ENCODE assay signal across 22 cellular contexts in the genomic region with DNA sequence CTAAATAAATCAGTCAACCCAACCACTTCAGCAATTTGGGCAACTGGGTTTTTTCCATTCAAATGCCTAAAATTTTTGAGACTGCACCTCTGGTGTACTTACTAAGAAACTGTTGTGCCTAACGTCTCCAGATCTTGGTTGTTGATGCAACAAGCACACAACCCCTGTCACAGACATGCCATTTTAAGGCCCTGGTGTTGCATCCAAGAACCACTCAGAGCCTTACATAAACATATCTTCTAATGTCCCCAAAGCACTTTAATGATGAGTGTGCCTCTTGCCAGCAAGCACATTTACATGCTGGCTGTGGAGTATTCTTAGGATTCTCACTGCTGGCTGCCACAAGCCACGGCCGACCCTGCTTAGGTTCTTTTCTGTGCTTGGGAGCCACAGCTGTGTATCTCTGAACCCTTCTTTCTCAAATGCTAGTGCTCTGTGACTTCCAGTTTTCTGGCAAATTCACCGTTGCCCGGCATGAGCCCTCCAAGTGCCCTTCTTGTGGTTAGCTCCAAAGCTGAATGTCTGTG.
DNase-seq lines count a peak whose midpoint lies in the region; ATAC-seq and TF ChIP-seq lines count a peak whose summit lies in the region.
"Had no signal": no experiment of that assay in that cellular context is flagged by ENCODE, and none has a peak within 500 bp of the region (broad histone marks: within the 10 kb centered on the region; RNA-seq: fewer than 3 reads in every experiment).

No MANE protein-coding gene starts in this region.

- intact Hi-C loops in Right ventricle myocardium inferior (cut with DNase I) = loop anchor here (2.0 to 5.0 kb wide), 5 partner anchors 38 to 177 kb away; no protein-coding TSS in a partner anchor
- intact Hi-C loops in cardiac septum (cut with DNase I) = loop anchor here (2.0 to 5.0 kb wide), 3 partner anchors 48 to 199 kb away; no protein-coding TSS in a partner anchor
- intact Hi-C loops in sigmoid colon (cut with DNase I) = no loop called here
- intact Hi-C loops in vagina (cut with DNase I) = no loop called here

- H3K9me3 ChIP-seq in right atrium auricular region (no peaks in the 10 kb centered on the region), sigmoid colon (no peaks in the 10 kb centered on the region), vagina (no peaks in the 10 kb centered on the region)
- H3K9me3 ChIP-seq: HAP-1 had no signal

- TF ChIP-seq CTCF in right atrium auricular region (IDR thresholded peaks at IDR 0.05) = no peak
- TF ChIP-seq CTCF in sigmoid colon (IDR thresholded peaks at IDR 0.05) = no peak
- no peak for TF ChIP-seq CTCF in vagina (IDR thresholded peaks at IDR 0.05)

- DNase-seq in Right ventricle myocardium inferior (ENCODE audit: missing footprints) (no peak), cardiac septum (ENCODE audit: low spot score) (no peak), right atrium auricular region (ENCODE audit: low spot score) (no peak), sigmoid colon (no peak), vagina (ENCODE audit: extremely low spot score in 2 of 2) (peak in 1 of 2 donors; percentile 55), NOMO-1 (lab: John Stamatoyannopoulos, UW; ENCODE audit: unreplicated experiment in 2 of 2) (no peak), HCEC 1CT (no peak)
- DNase-seq in stimulated activated CD4-positive, alpha-beta T cell treated with anti-CD3 and anti-CD28 coated beads, Interleukin-4, amount 100 ng/mL, for 24 hours = no peak
- DNase-seq: 8988T; activated CD4-positive, alpha-beta T cell treated with anti-CD3 and anti-CD28 coated beads, Interleukin-2, amount 50 U/mL, for 48 hours; activated CD4-positive, CD25-positive, alpha-beta regulatory T cell; activated CD8-positive, alpha-beta memory T cell treated with anti-CD3 and anti-CD28 coated beads, Interleukin-2, amount 50 U/mL, for 4 hours; activated naive CD4-positive, alpha-beta T cell treated with anti-CD3 and anti-CD28 coated beads, Interleukin-2, amount 50 U/mL, for 16 hours; amniotic stem cell; cortex of kidney; NCI-H1092 treated with DMSO at 0.1 percent for 48 hours; NCI-H1930; NCI-H526; posterior cingulate gyrus; stimulated activated naive CD8-positive, alpha-beta T cell treated with anti-CD3 and anti-CD28 coated beads, Interleukin-15, Interleukin-2, amounts not matched to agents 100 U/mL and 50 U/mL, for 24 hours; T-cell had no signal

- H3K27ac ChIP-seq in right atrium auricular region (peak overlapping the region; percentile 64 to 80), sigmoid colon (peak overlapping the region; percentile 51 to 78 (median 65)), vagina (peak overlapping the region; percentile 68)

- no peak overlapping the region for H3K4me3 ChIP-seq in right atrium auricular region
- no peak overlapping the region for H3K4me3 ChIP-seq in sigmoid colon
- H3K4me3 ChIP-seq in vagina = no peak overlapping the region
- H3K4me3 ChIP-seq: HAP-1 had no signal

- TF ChIP-seq POLR2A in sigmoid colon (IDR thresholded peaks at IDR 0.05) (no peak), vagina (IDR thresholded peaks at IDR 0.05) (no peak)

- no peaks in the 10 kb centered on the region for H3K27me3 ChIP-seq in right atrium auricular region
- H3K27me3 ChIP-seq in sigmoid colon = no peaks in the 10 kb centered on the region
- no peaks in the 10 kb centered on the region for H3K27me3 ChIP-seq in vagina

- H3K4me1 ChIP-seq in right atrium auricular region (peaks cover 0 to 71% of the 10 kb centered on the region in 2 donors), sigmoid colon (peaks cover 0 to 65% (median 51%) of the 10 kb centered on the region in 4 donors), vagina (peaks cover 37% of the 10 kb centered on the region)
- H3K4me1 ChIP-seq: HAP-1 had no signal

- no peak for TF ChIP-seq EP300 in sigmoid colon (IDR thresholded peaks at IDR 0.05)

- peak; percentile 5 for ATAC-seq in Right ventricle myocardium inferior
- ATAC-seq: stimulated activated naive CD8-positive, alpha-beta T cell treated with anti-CD3 and anti-CD28 coated beads, Interleukin-15, Interleukin-2, amounts not matched to agents 100 U/mL and 50 U/mL, for 24 hours; T-cell had no signal

- H3K36me3 ChIP-seq in right atrium auricular region (no peaks in the 10 kb centered on the region), sigmoid colon (no peaks in the 10 kb centered on the region), vagina (no peaks in the 10 kb centered on the region)
- H3K36me3 ChIP-seq: HAP-1 had no signal

- WGBS in sigmoid colon, 2 donors = 80 to 84% methylated on average over 5 of the region's 5 CpGs

Comparison
In these comparisons a context has a peak if more than half of its experiments do, and no peak if none do; other contexts are left out.
1. intact Hi-C loops: an anchor here in Right ventricle myocardium inferior (2.0 to 5.0 kb wide) and cardiac septum (2.0 to 5.0 kb wide); none called in sigmoid colon and vagina.